Comparison of ENCODE assay signal across 8 cellular contexts in the genomic region with DNA sequence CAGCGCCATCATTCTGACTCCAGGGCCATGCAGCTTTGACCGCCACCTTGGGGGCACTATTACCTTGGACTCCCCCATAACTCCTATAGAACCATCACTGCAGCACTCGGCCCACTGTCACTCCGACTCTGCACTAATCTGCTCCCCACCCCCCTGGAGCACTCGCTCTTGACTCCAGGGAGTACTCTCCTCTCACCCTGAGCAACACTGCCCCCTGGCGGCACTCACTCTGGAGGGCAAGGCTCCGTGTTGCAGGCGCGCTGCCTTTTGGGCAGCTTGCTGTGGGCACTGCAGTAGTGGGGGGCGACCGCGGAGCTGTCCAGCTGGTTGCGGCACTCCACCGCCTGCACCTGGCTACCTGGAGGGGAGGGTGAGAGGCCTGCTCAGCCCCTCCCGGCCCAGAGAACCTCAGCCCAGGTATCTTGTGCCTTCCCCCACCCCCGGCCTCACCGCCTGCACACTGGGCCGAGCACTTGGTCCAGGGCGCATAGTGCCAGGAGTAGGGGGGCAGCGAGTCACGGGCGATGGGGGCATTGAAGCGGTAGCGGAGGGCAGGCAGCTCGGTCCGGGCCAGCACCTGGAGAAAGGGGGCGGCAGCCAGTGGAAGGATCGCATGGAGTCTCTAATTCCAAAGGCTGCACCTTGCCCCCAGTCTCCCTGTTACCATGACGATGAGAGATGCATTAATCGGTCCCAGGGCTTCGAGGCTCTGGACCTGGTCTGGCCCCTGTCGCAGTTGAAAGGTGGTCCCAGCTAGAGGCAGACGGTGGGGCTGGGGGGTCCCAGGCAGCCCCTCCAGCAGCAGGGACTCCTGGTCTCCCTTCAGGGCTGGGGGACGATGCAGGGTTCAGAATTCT. TPM values are rescaled to one million over a fixed set of nuclear protein-coding genes. Genes with fewer than 3 reads are reported as not detected.
A peak's percentile ranks its signal among the peaks of the same experiment; 100 is the strongest.
DNase-seq lines count a peak whose midpoint lies in the region; ATAC-seq and TF ChIP-seq lines count a peak whose summit lies in the region.

No MANE protein-coding gene starts in this region.

- H3K4me1 Mint-ChIP-seq in activated T-helper 2 cell treated with anti-CD3 and anti-CD28 coated beads, Interferon-gamma antibody, Interleukin-2, Interleukin-4, amounts not matched to agents 10 μg/mL and 5 μg/mL and 100 μg/mL, durations not matched to agents 14 hours and 24 hours and 36 hours (ENCODE audit: low read depth): no peaks in the 10 kb centered on the region

- H3K4me3 ChIP-seq in OCI-LY3 (ENCODE audit: low read length) (no peak overlapping the region), left ventricle myocardium inferior (no peak overlapping the region)

- H3K9me3 ChIP-seq in OCI-LY3 (ENCODE audit: insufficient read depth, low read length) (no peaks in the 10 kb centered on the region), left ventricle myocardium inferior (replicated peaks) (no peaks in the 10 kb centered on the region)

- no peak overlapping the region for H3K4me3 Mint-ChIP-seq in activated T-helper 2 cell treated with anti-CD3 and anti-CD28 coated beads, Interferon-gamma antibody, Interleukin-2, Interleukin-4, amounts not matched to agents 10 μg/mL and 5 μg/mL and 100 μg/mL, durations not matched to agents 14 hours and 24 hours and 36 hours (ENCODE audit: low read depth)

- H3K4me2 ChIP-seq in OCI-LY3 (ENCODE audit: low read length): no peak overlapping the region

- intact Hi-C loops in activated T-helper 2 cell treated with anti-CD3 and anti-CD28 coated beads, Interferon-gamma antibody, Interleukin-2, Interleukin-4, amounts not matched to agents 10 μg/mL and 5 μg/mL and 100 μg/mL, durations not matched to agents 14 hours and 24 hours and 36 hours (cut with micrococcal nuclease): loop anchor here (10.0 kb wide), 1 partner anchor 171 kb away; the partner anchor contains the start of gene MARCHF2
- intact Hi-C loops in left ventricle myocardium inferior (cut with micrococcal nuclease): no loop called here

- H3K36me3 ChIP-seq in OCI-LY3 (replicated peaks; ENCODE audit: low read depth, low read length) (no peaks in the 10 kb centered on the region), left ventricle myocardium inferior (peaks cover 14% of the 10 kb centered on the region)

- H3K9ac ChIP-seq in OCI-LY3 (ENCODE audit: low read length): no peak overlapping the region

- H2AFZ ChIP-seq in OCI-LY3 (ENCODE audit: low read depth, low read length): no peak overlapping the region

- peaks cover 3% of the 10 kb centered on the region; the same call in 1 of the 2 replicates for H3K27me3 ChIP-seq in OCI-LY3 (ENCODE audit: low read depth, low read length)
- H3K27me3 ChIP-seq in left ventricle myocardium inferior (ENCODE audit: low read depth): peaks cover 45% of the 10 kb centered on the region

- H3K4me1 ChIP-seq in OCI-LY3 (ENCODE audit: low read length): no peaks in the 10 kb centered on the region
- no peaks in the 10 kb centered on the region for H3K4me1 ChIP-seq in left ventricle myocardium inferior

- H4K20me1 ChIP-seq in OCI-LY3 (ENCODE audit: insufficient read depth, low read length): no peaks in the 10 kb centered on the region

- ATAC-seq in HG02623 (IDR thresholded peaks at IDR 0.05; ENCODE audit: unreplicated experiment): no peak
- ATAC-seq in HG02938 (IDR thresholded peaks at IDR 0.05; ENCODE audit: unreplicated experiment): no peak

- H3K27ac Mint-ChIP-seq in activated T-helper 2 cell treated with anti-CD3 and anti-CD28 coated beads, Interferon-gamma antibody, Interleukin-2, Interleukin-4, amounts not matched to agents 10 μg/mL and 5 μg/mL and 100 μg/mL, durations not matched to agents 14 hours and 24 hours and 36 hours: no peak overlapping the region

- no peaks in the 10 kb centered on the region for H3K79me2 ChIP-seq in OCI-LY3 (ENCODE audit: low read length)

- H3K27ac ChIP-seq in OCI-LY3 (ENCODE audit: low read length) (no peak overlapping the region), left ventricle myocardium inferior (replicated peaks) (no peak overlapping the region)

- DNase-seq in NCI-H748 (lab: John Stamatoyannopoulos, UW; ENCODE audit: unreplicated experiment) (peak; percentile 39), NCI-H748 treated with DMSO at 0.1 percent for 48 hours (lab: John Stamatoyannopoulos, UW) (no peak), left ventricle myocardium inferior (peak; percentile 42)
- DNase-seq in activated T-helper 2 cell treated with anti-CD3 and anti-CD28 coated beads, Interferon-gamma antibody, Interleukin-2, Interleukin-4, amounts not matched to agents 10 μg/mL and 5 μg/mL and 100 μg/mL, durations not matched to agents 14 hours and 24 hours and 36 hours (ENCODE audit: low spot score): peak; percentile 44
- peak; percentile 42 for DNase-seq in stimulated activated CD8-positive, alpha-beta memory T cell treated with anti-CD3 and anti-CD28 coated beads, Interleukin-7, amount 100 ng/mL, for 24 hours (ENCODE audit: low read depth)

- H3K9me3 Mint-ChIP-seq in activated T-helper 2 cell treated with anti-CD3 and anti-CD28 coated beads, Interferon-gamma antibody, Interleukin-2, Interleukin-4, amounts not matched to agents 10 μg/mL and 5 μg/mL and 100 μg/mL, durations not matched to agents 14 hours and 24 hours and 36 hours: no peaks in the 10 kb centered on the region

- peaks cover 3% of the 10 kb centered on the region for H3K27me3 Mint-ChIP-seq in activated T-helper 2 cell treated with anti-CD3 and anti-CD28 coated beads, Interferon-gamma antibody, Interleukin-2, Interleukin-4, amounts not matched to agents 10 μg/mL and 5 μg/mL and 100 μg/mL, durations not matched to agents 14 hours and 24 hours and 36 hours (ENCODE audit: low read depth)

- H3K36me3 Mint-ChIP-seq in activated T-helper 2 cell treated with anti-CD3 and anti-CD28 coated beads, Interferon-gamma antibody, Interleukin-2, Interleukin-4, amounts not matched to agents 10 μg/mL and 5 μg/mL and 100 μg/mL, durations not matched to agents 14 hours and 24 hours and 36 hours (ENCODE audit: low read depth): no peaks in the 10 kb centered on the region

- TF ChIP-seq CTCF in OCI-LY3 (IDR thresholded peaks at IDR 0.05; ENCODE audit: low read depth, low read length) (peak; percentile 80), left ventricle myocardium inferior (IDR thresholded peaks at IDR 0.05; ENCODE audit: borderline replicate concordance) (peak; percentile 65)

RNA-seq across cellular contexts. Expression of gene MYO1F, which starts 8.9 kb away (rescaled TPM):
- total RNA-seq in activated T-helper 2 cell treated with anti-CD3 and anti-CD28 coated beads, Interferon-gamma antibody, Interleukin-2, Interleukin-4, amounts not matched to agents 10 μg/mL and 5 μg/mL and 100 μg/mL, durations not matched to agents 14 hours and 24 hours and 36 hours: 43.9 and 47.4 TPM in 2 replicates
- total RNA-seq in left ventricle myocardium inferior: 7.4 TPM

RNA-seq across cellular contexts. Expression of gene ADAMTS10, which starts 24.4 kb away (rescaled TPM):
- 0.71 and 0.80 TPM in 2 replicates for total RNA-seq in activated T-helper 2 cell treated with anti-CD3 and anti-CD28 coated beads, Interferon-gamma antibody, Interleukin-2, Interleukin-4, amounts not matched to agents 10 μg/mL and 5 μg/mL and 100 μg/mL, durations not matched to agents 14 hours and 24 hours and 36 hours
- 11.5 TPM for total RNA-seq in left ventricle myocardium inferior

RNA-seq across cellular contexts. Expression of gene NFILZ, which starts 44.3 kb away (rescaled TPM):
- not detected in 2 replicates for total RNA-seq in activated T-helper 2 cell treated with anti-CD3 and anti-CD28 coated beads, Interferon-gamma antibody, Interleukin-2, Interleukin-4, amounts not matched to agents 10 μg/mL and 5 μg/mL and 100 μg/mL, durations not matched to agents 14 hours and 24 hours and 36 hours
- not detected for total RNA-seq in left ventricle myocardium inferior
